In the genomic region with DNA sequence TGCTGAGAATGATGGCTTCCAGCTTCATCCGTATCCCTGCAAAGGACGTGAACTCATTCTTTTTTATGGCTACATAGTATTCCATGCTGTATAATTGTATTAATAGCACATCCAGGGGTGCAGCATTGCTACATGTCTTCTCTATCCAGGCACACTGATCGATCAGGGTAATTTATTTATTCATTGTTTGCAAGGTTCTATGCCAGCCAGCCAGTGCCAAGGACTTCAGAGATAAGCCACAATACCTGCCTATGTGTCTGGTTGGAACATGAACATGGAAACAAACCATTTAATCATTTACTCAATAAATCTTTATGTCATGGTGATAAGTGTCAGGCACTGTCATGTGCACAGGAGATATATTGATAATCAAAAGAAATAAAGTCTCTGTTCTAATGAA, we compare ENCODE assay signal across 32 cellular contexts. TPM values are rescaled to one million over a fixed set of nuclear protein-coding genes. Genes with fewer than 3 reads are reported as not detected.
"Had no signal": no experiment of that assay in that cellular context is flagged by ENCODE, and none has a peak within 500 bp of the region (broad histone marks: within the 10 kb centered on the region; RNA-seq: fewer than 3 reads in every experiment).

No MANE protein-coding gene starts in this region.

- H3K9me3 ChIP-seq: stomach, suprapubic skin, testis, thoracic aorta, thyroid gland, tibial artery, tibial nerve, transverse colon, upper lobe of left lung, upper lobe of right lung, uterus, vagina had no signal

- H3K9me3 Mint-ChIP-seq: stimulated activated effector memory CD8-positive, alpha-beta T cell treated with anti-CD3 and anti-CD28 coated beads, Interleukin-12 subunit alpha, Interleukin-12 subunit beta, amount 100 ng/mL, for 72 hours; stimulated activated memory B cell treated with anti-CD40 and anti-IgM and Interleukin-4, amounts not matched to agents 10 μg/mL and 1 μg/mL and 100 μg/mL, for 72 hours; stimulated activated naive CD8-positive, alpha-beta T cell treated with anti-CD3 and anti-CD28 coated beads, Interleukin-15, amount 100 ng/mL, for 72 hours; stimulated activated naive CD8-positive, alpha-beta T cell treated with anti-CD3 and anti-CD28 coated beads, Interleukin-15, Interleukin-2, amounts not matched to agents 100 ng/mL and 50 ng/mL, for 24 hours; type B pancreatic cell had no signal

- H3K27ac Mint-ChIP-seq: stimulated activated effector memory CD8-positive, alpha-beta T cell treated with anti-CD3 and anti-CD28 coated beads, Interleukin-12 subunit alpha, Interleukin-12 subunit beta, amount 100 ng/mL, for 72 hours; stimulated activated memory B cell treated with anti-CD40 and anti-IgM and Interleukin-4, amounts not matched to agents 10 μg/mL and 1 μg/mL and 100 μg/mL, for 72 hours; stimulated activated naive B cell treated with anti-CD40 and anti-IgM and Interleukin-4, amounts not matched to agents 10 μg/mL and 1 μg/mL and 100 μg/mL, for 72 hours; stimulated activated naive CD8-positive, alpha-beta T cell treated with anti-CD3 and anti-CD28 coated beads, Interleukin-15, amount 100 ng/mL, for 72 hours; stimulated activated naive CD8-positive, alpha-beta T cell treated with anti-CD3 and anti-CD28 coated beads, Interleukin-15, Interleukin-2, amounts not matched to agents 100 ng/mL and 50 ng/mL, for 24 hours; type B pancreatic cell had no signal

- H3K36me3 Mint-ChIP-seq: stimulated activated effector memory CD8-positive, alpha-beta T cell treated with anti-CD3 and anti-CD28 coated beads, Interleukin-12 subunit alpha, Interleukin-12 subunit beta, amount 100 ng/mL, for 72 hours; stimulated activated memory B cell treated with anti-CD40 and anti-IgM and Interleukin-4, amounts not matched to agents 10 μg/mL and 1 μg/mL and 100 μg/mL, for 72 hours; stimulated activated naive B cell treated with anti-CD40 and anti-IgM and Interleukin-4, amounts not matched to agents 10 μg/mL and 1 μg/mL and 100 μg/mL, for 72 hours; type B pancreatic cell had no signal

- H3K36me3 ChIP-seq: stomach, suprapubic skin, thoracic aorta, thyroid gland, tibial artery, tibial nerve, transverse colon, upper lobe of left lung, upper lobe of right lung, uterus, vagina had no signal

- H3K4me1 Mint-ChIP-seq: stimulated activated effector memory CD8-positive, alpha-beta T cell treated with anti-CD3 and anti-CD28 coated beads, Interleukin-12 subunit alpha, Interleukin-12 subunit beta, amount 100 ng/mL, for 72 hours; stimulated activated memory B cell treated with anti-CD40 and anti-IgM and Interleukin-4, amounts not matched to agents 10 μg/mL and 1 μg/mL and 100 μg/mL, for 72 hours; stimulated activated naive B cell treated with anti-CD40 and anti-IgM and Interleukin-4, amounts not matched to agents 10 μg/mL and 1 μg/mL and 100 μg/mL, for 72 hours; stimulated activated naive CD8-positive, alpha-beta T cell treated with anti-CD3 and anti-CD28 coated beads, Interleukin-15, amount 100 ng/mL, for 72 hours had no signal

- H3K27ac ChIP-seq: stomach, suprapubic skin, testis, thoracic aorta, thyroid gland, tibial artery, tibial nerve, transverse colon, upper lobe of left lung, upper lobe of right lung, uterus, vagina had no signal

- H3K4me3 ChIP-seq: stomach, suprapubic skin, testis, thoracic aorta, thyroid gland, tibial artery, tibial nerve, transverse colon, upper lobe of left lung, upper lobe of right lung, uterus, vagina had no signal

- H3K4me3 Mint-ChIP-seq: stimulated activated effector memory CD8-positive, alpha-beta T cell treated with anti-CD3 and anti-CD28 coated beads, Interleukin-12 subunit alpha, Interleukin-12 subunit beta, amount 100 ng/mL, for 72 hours; stimulated activated memory B cell treated with anti-CD40 and anti-IgM and Interleukin-4, amounts not matched to agents 10 μg/mL and 1 μg/mL and 100 μg/mL, for 72 hours; stimulated activated naive B cell treated with anti-CD40 and anti-IgM and Interleukin-4, amounts not matched to agents 10 μg/mL and 1 μg/mL and 100 μg/mL, for 72 hours; stimulated activated naive CD8-positive, alpha-beta T cell treated with anti-CD3 and anti-CD28 coated beads, Interleukin-15, amount 100 ng/mL, for 72 hours; stimulated activated naive CD8-positive, alpha-beta T cell treated with anti-CD3 and anti-CD28 coated beads, Interleukin-15, Interleukin-2, amounts not matched to agents 100 ng/mL and 50 ng/mL, for 24 hours; type B pancreatic cell had no signal

- DNase-seq: stimulated activated CD4-positive, alpha-beta T cell treated with anti-CD3 and anti-CD28 coated beads, Interleukin-2, amount 100 ng/mL, for 48 hours; stimulated activated CD4-positive, alpha-beta T cell treated with anti-CD3 and anti-CD28 coated beads, Interleukin-4, amount 100 ng/mL, for 1 hour; stimulated activated CD4-positive, alpha-beta T cell treated with anti-CD3 and anti-CD28 coated beads, Interleukin-4, amount 100 ng/mL, for 24 hours; stimulated activated CD4-positive, alpha-beta T cell treated with anti-CD3 and anti-CD28 coated beads, Interleukin-4, amount 100 ng/mL, for 4 hours; stimulated activated CD8-positive, alpha-beta memory T cell treated with anti-CD3 and anti-CD28 coated beads, Interleukin-4, amount 100 ng/mL, for 48 hours; stimulated activated naive B cell treated with anti-CD40 and anti-IgM and Interleukin-4, amounts not matched to agents 10 μg/mL and 1 μg/mL and 100 μg/mL, for 72 hours; stimulated activated naive CD4-positive, alpha-beta T cell; stimulated activated naive CD4-positive, alpha-beta T cell treated with Interleukin-2 at 50 U/mL for 16 hours; stimulated activated naive CD8-positive, alpha-beta T cell treated with anti-CD3 and anti-CD28 coated beads, Interleukin-15, amount 100 ng/mL, for 72 hours; stimulated activated naive CD8-positive, alpha-beta T cell treated with anti-CD3 and anti-CD28 coated beads, Interleukin-15, Interleukin-2, amounts not matched to agents 100 U/mL and 50 U/mL, for 24 hours; stomach; substantia nigra; testis; thyroid gland; tibial artery; transverse colon; trophoblast cell; upper lobe of left lung; upper lobe of right lung; uterus had no signal

- H3K4me1 ChIP-seq: stomach, suprapubic skin, testis, thyroid gland, tibial artery, tibial nerve, transverse colon, upper lobe of left lung, upper lobe of right lung, uterus, vagina had no signal

RNA-seq across cellular contexts. Expression of gene OR2B3, which starts 5.8 kb away (rescaled TPM):
- total RNA-seq: stomach, subcutaneous adipose tissue, suprapubic skin, temporal lobe, testis, thoracic aorta, thyroid gland, tibial nerve, transverse colon, upper lobe of left lung, upper lobe of right lung, ureter, urinary bladder, uterus, vagina had no signal

RNA-seq across cellular contexts. Expression of gene OR2J1, which starts 6.3 kb away (rescaled TPM):
- total RNA-seq: stomach, subcutaneous adipose tissue, suprapubic skin, thoracic aorta, thyroid gland, tibial nerve, transverse colon, upper lobe of right lung, ureter, urinary bladder, uterus, vagina had no signal

RNA-seq across cellular contexts. Expression of gene OR2J3, which starts 14.9 kb away (rescaled TPM):
- total RNA-seq: stomach, subcutaneous adipose tissue, suprapubic skin, temporal lobe, thoracic aorta, thyroid gland, tibial nerve, transverse colon, upper lobe of left lung, upper lobe of right lung, ureter, urinary bladder, uterus, vagina had no signal

RNA-seq across cellular contexts. Expression of gene OR2W1, which starts 48.0 kb away (rescaled TPM):
- total RNA-seq: stomach, subcutaneous adipose tissue, suprapubic skin, temporal lobe, testis, thoracic aorta, thyroid gland, tibial nerve, transverse colon, upper lobe of left lung, upper lobe of right lung, ureter, urinary bladder, uterus, vagina had no signal
